Comparison of ENCODE assay signal across 1 cellular context in the genomic region with DNA sequence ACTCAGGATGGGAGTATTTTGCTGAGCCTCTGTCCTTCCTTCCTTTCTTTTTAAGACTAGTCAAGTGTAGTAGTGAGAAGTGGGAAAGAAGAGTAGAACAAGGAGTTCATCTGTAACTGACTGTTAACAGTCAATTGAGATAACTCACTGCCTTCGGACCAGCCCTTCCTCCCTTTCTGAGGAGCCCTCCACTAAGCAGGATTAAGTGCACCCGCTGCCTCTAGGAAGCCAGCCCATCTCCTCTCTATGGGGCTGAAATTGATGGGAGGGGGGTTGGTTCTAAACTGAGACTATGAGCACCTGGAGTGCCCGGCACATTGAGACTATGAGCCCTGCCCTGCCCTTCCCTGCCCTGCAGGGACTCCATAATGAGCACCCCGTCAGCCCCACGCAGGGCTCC.
TF ChIP-seq lines count a peak whose summit lies in the region.

No MANE protein-coding gene starts in this region.

TF ChIP-seq in WTC11, 78 proteins besides CTCF, POLR2A, EP300 and RAD21 (continued from another document):
- TF ChIP-seq AFF4 (CRISPR knock-in tag; IDR thresholded peaks at IDR 0.05; ENCODE audit: borderline replicate concordance): no peak
